ENCODE assay signal across 1 cellular context in the genomic region with DNA sequence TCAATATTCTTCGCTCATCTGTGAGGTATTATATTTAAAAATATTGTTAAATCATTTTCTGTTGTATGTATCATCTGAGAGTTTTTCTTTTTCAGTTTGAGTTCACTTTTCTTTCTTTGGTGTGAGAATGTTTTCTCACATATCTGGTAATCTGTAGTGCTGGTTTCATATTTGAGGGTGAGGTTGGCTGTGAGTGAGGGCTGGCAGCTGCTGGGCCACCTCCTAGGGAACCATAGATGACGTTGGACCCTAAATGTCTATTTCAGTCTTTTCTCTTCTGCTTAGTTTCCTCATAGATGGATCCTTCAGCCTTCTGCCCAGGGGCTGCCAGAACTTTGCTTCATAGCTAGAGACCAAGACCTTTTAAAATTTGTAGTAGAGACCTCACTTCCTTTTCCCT.
TF ChIP-seq lines count a peak whose summit lies in the region.

No MANE protein-coding gene starts in this region.

TF ChIP-seq in GM12878, 131 proteins besides CTCF, POLR2A, EP300 and RAD21 (continued from another document and continues in another):
- TF ChIP-seq E4F1 (IDR thresholded peaks at IDR 0.05; ENCODE audit: borderline replicate concordance, partially characterized antibody) (no peak), LARP7 (IDR thresholded peaks at IDR 0.05) (no peak), IRF4 (IDR thresholded peaks at IDR 0.05; ENCODE audit: low read depth, low read length) (peak; percentile 39; the same call in 1 of the 2 replicates), RELA (IDR thresholded peaks at IDR 0.05; ENCODE audit: borderline replicate concordance, partially characterized antibody) (no peak), CUX1 (IDR thresholded peaks at IDR 0.05; ENCODE audit: insufficient replicate concordance, low read depth, low read length) (peak; percentile 66), EGR1 (IDR thresholded peaks at IDR 0.05; ENCODE audit: borderline replicate concordance in 1 of 2, low read depth in 2 of 2, low read length in 2 of 2) (no peak), STAT1 (conservative IDR thresholded peaks at IDR 0.05) (no peak), ZBTB40 (IDR thresholded peaks at IDR 0.05; ENCODE audit: borderline replicate concordance) (no peak), CHD1 (IDR thresholded peaks at IDR 0.05; ENCODE audit: low read depth, low read length) (no peak), SMARCA5 (IDR thresholded peaks at IDR 0.05) (no peak), EED (IDR thresholded peaks at IDR 0.05; ENCODE audit: low read depth) (peak; percentile 74), SPI1 (IDR thresholded peaks at IDR 0.05; ENCODE audit: borderline replicate concordance, insufficient read depth, low read depth, low read length) (no peak), ZNF274 (IDR thresholded peaks at IDR 0.05; ENCODE audit: insufficient read depth, insufficient read length) (no peak), KLF5 (IDR thresholded peaks at IDR 0.05; ENCODE audit: partially characterized antibody) (no peak), STAT3 (IDR thresholded peaks at IDR 0.05; ENCODE audit: low read depth, low read length) (no peak), POU2F2 (IDR thresholded peaks at IDR 0.05; ENCODE audit: borderline replicate concordance, low read depth, low read length) (no peak), IKZF1 (conservative IDR thresholded peaks at IDR 0.05) (0 out of 2 replicates have a peak, but pooled peaks have one; percentile 42), SMC3 (IDR thresholded peaks at IDR 0.05; ENCODE audit: borderline replicate concordance, low read length) (no peak), WRNIP1 (IDR thresholded peaks at IDR 0.05; ENCODE audit: borderline replicate concordance, low read depth, low read length) (no peak), CBX3 (IDR thresholded peaks at IDR 0.05; ENCODE audit: borderline replicate concordance, low read depth) (no peak), PKNOX1 (IDR thresholded peaks at IDR 0.05) (peak; percentile 63; the same call in 1 of the 2 replicates), IKZF2 (IDR thresholded peaks at IDR 0.05) (peak; percentile 63 to 65), RUNX3 (IDR thresholded peaks at IDR 0.05; ENCODE audit: low read length) (peak; percentile 82), PRDM15 (CRISPR knock-in tag; IDR thresholded peaks at IDR 0.05) (no peak), MEF2B (IDR thresholded peaks at IDR 0.05; ENCODE audit: partially characterized antibody, poor library complexity, severe bottlenecking) (peak; percentile 77)
- TF ChIP-seq, protein P1, sequence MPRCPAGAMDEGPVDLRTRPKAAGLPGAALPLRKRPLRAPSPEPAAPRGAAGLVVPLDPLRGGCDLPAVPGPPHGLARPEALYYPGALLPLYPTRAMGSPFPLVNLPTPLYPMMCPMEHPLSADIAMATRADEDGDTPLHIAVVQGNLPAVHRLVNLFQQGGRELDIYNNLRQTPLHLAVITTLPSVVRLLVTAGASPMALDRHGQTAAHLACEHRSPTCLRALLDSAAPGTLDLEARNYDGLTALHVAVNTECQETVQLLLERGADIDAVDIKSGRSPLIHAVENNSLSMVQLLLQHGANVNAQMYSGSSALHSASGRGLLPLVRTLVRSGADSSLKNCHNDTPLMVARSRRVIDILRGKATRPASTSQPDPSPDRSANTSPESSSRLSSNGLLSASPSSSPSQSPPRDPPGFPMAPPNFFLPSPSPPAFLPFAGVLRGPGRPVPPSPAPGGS (IDR thresholded peaks at IDR 0.05; ENCODE audit: borderline replicate concordance, insufficient read depth, low read depth, low read length, poor library complexity, severe bottlenecking): peak; percentile 67
- TF ChIP-seq, protein P2, sequence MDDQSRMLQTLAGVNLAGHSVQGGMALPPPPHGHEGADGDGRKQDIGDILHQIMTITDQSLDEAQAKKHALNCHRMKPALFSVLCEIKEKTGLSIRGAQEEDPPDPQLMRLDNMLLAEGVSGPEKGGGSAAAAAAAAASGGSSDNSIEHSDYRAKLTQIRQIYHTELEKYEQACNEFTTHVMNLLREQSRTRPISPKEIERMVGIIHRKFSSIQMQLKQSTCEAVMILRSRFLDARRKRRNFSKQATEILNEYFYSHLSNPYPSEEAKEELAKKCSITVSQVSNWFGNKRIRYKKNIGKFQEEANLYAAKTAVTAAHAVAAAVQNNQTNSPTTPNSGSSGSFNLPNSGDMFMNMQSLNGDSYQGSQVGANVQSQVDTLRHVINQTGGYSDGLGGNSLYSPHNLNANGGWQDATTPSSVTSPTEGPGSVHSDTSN (IDR thresholded peaks at IDR 0.05; ENCODE audit: insufficient replicate concordance, low read depth, low read length): no peak
- TF ChIP-seq, protein P3, sequence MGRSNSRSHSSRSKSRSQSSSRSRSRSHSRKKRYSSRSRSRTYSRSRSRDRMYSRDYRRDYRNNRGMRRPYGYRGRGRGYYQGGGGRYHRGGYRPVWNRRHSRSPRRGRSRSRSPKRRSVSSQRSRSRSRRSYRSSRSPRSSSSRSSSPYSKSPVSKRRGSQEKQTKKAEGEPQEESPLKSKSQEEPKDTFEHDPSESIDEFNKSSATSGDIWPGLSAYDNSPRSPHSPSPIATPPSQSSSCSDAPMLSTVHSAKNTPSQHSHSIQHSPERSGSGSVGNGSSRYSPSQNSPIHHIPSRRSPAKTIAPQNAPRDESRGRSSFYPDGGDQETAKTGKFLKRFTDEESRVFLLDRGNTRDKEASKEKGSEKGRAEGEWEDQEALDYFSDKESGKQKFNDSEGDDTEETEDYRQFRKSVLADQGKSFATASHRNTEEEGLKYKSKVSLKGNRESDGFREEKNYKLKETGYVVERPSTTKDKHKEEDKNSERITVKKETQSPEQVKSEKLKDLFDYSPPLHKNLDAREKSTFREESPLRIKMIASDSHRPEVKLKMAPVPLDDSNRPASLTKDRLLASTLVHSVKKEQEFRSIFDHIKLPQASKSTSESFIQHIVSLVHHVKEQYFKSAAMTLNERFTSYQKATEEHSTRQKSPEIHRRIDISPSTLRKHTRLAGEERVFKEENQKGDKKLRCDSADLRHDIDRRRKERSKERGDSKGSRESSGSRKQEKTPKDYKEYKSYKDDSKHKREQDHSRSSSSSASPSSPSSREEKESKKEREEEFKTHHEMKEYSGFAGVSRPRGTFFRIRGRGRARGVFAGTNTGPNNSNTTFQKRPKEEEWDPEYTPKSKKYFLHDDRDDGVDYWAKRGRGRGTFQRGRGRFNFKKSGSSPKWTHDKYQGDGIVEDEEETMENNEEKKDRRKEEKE (IDR thresholded peaks at IDR 0.05): no peak
